ENCODE assay signal across 1 cellular context in the genomic region with DNA sequence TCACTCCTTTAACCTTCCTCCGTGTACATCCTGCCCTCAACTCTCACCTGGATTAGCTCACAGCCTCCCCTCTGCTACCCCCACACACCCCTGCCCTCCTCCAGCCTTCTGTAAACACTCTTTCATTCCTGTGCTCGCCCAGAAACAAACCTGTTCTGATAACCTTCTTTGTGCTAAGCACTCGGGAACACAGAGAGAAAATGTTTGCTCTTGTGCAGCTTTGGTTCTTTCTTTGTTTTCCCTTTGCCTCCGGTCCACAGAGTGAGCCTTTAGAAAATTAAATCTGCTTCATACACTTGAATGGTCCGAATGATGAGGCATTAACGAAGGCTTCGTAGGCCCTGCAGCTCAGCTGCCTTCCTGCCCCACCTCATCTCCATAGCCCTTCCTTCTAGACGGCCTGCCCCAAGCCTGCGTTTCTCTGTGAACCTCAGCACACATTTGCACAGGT.
TF ChIP-seq lines count a peak whose summit lies in the region.

No MANE protein-coding gene starts in this region.

TF ChIP-seq in GM23338, 12 proteins besides CTCF, POLR2A, EP300 and RAD21 (continued from another document):
- TF ChIP-seq, protein P1, sequence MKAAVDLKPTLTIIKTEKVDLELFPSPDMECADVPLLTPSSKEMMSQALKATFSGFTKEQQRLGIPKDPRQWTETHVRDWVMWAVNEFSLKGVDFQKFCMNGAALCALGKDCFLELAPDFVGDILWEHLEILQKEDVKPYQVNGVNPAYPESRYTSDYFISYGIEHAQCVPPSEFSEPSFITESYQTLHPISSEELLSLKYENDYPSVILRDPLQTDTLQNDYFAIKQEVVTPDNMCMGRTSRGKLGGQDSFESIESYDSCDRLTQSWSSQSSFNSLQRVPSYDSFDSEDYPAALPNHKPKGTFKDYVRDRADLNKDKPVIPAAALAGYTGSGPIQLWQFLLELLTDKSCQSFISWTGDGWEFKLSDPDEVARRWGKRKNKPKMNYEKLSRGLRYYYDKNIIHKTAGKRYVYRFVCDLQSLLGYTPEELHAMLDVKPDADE (IDR thresholded peaks at IDR 0.05), result no peak
- TF ChIP-seq EZH2phosphoT487 (IDR thresholded peaks at IDR 0.05; ENCODE audit: unreplicated experiment), result no peak
- TF ChIP-seq POLR2AphosphoS5 (IDR thresholded peaks at IDR 0.05; ENCODE audit: low read depth), result no peak
- no peak for TF ChIP-seq ZNF114 (CRISPR knock-in tag; IDR thresholded peaks at IDR 0.05)
- no peak for TF ChIP-seq STAT1 (IDR thresholded peaks at IDR 0.05; ENCODE audit: unreplicated experiment)
- TF ChIP-seq EZH2 (IDR thresholded peaks at IDR 0.05; ENCODE audit: low read depth, unreplicated experiment), result no peak
- TF ChIP-seq, protein P2, sequence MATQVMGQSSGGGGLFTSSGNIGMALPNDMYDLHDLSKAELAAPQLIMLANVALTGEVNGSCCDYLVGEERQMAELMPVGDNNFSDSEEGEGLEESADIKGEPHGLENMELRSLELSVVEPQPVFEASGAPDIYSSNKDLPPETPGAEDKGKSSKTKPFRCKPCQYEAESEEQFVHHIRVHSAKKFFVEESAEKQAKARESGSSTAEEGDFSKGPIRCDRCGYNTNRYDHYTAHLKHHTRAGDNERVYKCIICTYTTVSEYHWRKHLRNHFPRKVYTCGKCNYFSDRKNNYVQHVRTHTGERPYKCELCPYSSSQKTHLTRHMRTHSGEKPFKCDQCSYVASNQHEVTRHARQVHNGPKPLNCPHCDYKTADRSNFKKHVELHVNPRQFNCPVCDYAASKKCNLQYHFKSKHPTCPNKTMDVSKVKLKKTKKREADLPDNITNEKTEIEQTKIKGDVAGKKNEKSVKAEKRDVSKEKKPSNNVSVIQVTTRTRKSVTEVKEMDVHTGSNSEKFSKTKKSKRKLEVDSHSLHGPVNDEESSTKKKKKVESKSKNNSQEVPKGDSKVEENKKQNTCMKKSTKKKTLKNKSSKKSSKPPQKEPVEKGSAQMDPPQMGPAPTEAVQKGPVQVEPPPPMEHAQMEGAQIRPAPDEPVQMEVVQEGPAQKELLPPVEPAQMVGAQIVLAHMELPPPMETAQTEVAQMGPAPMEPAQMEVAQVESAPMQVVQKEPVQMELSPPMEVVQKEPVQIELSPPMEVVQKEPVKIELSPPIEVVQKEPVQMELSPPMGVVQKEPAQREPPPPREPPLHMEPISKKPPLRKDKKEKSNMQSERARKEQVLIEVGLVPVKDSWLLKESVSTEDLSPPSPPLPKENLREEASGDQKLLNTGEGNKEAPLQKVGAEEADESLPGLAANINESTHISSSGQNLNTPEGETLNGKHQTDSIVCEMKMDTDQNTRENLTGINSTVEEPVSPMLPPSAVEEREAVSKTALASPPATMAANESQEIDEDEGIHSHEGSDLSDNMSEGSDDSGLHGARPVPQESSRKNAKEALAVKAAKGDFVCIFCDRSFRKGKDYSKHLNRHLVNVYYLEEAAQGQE (IDR thresholded peaks at IDR 0.05; ENCODE audit: unreplicated experiment), result no peak
- TF ChIP-seq CREB1 (CRISPR knock-in tag; IDR thresholded peaks at IDR 0.05; ENCODE audit: low read depth), result no peak
